In the genomic region with DNA sequence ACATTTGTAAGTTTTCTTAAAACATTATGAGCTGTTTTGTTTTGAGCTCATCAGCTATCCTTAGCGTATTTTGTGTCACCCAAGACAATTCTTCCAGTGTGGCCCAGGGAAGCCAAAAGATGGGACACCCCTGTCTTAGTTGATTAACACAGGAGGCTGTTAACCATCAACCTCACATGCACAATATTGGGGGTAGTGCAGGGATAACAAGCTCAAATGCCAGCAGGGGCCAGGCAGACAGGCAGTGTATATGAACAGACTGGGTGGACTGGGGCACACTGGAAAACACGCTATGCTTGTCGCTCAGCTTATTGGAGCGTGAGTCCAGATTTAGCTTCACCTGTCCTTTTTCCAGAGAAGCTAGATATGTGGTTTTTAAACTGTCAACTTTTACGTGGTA, we compare ENCODE assay signal across 20 cellular contexts. TPM values are rescaled to one million over a fixed set of nuclear protein-coding genes. Genes with fewer than 3 reads are reported as not detected.
DNase-seq lines count a peak whose midpoint lies in the region; ATAC-seq, FAIRE-seq and TF ChIP-seq lines count a peak whose summit lies in the region.
"Had no signal": no experiment of that assay in that cellular context is flagged by ENCODE, and none has a peak within 500 bp of the region (broad histone marks: within the 10 kb centered on the region; RNA-seq: fewer than 3 reads in every experiment).

No MANE protein-coding gene starts in this region.

- no peak for ATAC-seq in stimulated activated naive CD8-positive, alpha-beta T cell treated with anti-CD3 and anti-CD28 coated beads, Interleukin-15, amount 100 ng/mL, for 72 hours
- ATAC-seq in GM12878, result peak; percentile 37; the same call in 2 of the 3 replicates
- ATAC-seq in mucosa of descending colon, result peak; percentile 9
- peak; percentile 14 for ATAC-seq in upper lobe of right lung
- no peak for ATAC-seq in HG03108 (IDR thresholded peaks at IDR 0.05; ENCODE audit: unreplicated experiment)
- ATAC-seq in HG03565 (IDR thresholded peaks at IDR 0.05; ENCODE audit: unreplicated experiment), result no peak

- H3K27me3 ChIP-seq in GM12878 (replicated peaks in 1 of 2; ENCODE audit: control insufficient read depth in 2 of 2, insufficient read depth in 2 of 2, low read length in 1 of 2) (no peaks in the 10 kb centered on the region), upper lobe of right lung (no peaks in the 10 kb centered on the region)
- H3K27me3 ChIP-seq: brain microvascular endothelial cell had no signal

- peak overlapping the region; percentile 49 for H3K27ac Mint-ChIP-seq in stimulated activated naive CD8-positive, alpha-beta T cell treated with anti-CD3 and anti-CD28 coated beads, Interleukin-15, Interleukin-2, amounts not matched to agents 100 ng/mL and 50 ng/mL, for 24 hours
- H3K27ac Mint-ChIP-seq in stimulated activated naive CD8-positive, alpha-beta T cell treated with anti-CD3 and anti-CD28 coated beads, Interleukin-15, amount 100 ng/mL, for 72 hours, result no peak overlapping the region
- H3K27ac Mint-ChIP-seq: dendritic cell treated with granulocyte-macrophage colony-stimulating factor and Interleukin-4, amounts not matched to agents 40 ng/mL and 50 ng/mL, for 4 days; HFFc6 had no signal

- DNase-seq in stimulated activated naive CD8-positive, alpha-beta T cell treated with anti-CD3 and anti-CD28 coated beads, Interleukin-15, amount 100 ng/mL, for 72 hours, result no peak
- DNase-seq in GM12878 (ENCODE audit: low read depth, low spot score) (no peak), mucosa of descending colon (no peak), upper lobe of right lung (no peak)
- DNase-seq in effector CD4-positive, alpha-beta T cell, result no peak
- DNase-seq: activated CD4-positive, alpha-beta T cell treated with anti-CD3 and anti-CD28 coated beads for 4 hours; activated naive CD4-positive, alpha-beta T cell treated with Interleukin-2 at 50 U/mL for 16 hours; CD4-positive, CD25-positive, alpha-beta regulatory T cell; HFFc6; NCI-H1048; NCI-H2081 treated with DMSO at 0.1 percent for 48 hours; NK-92 treated with Interleukin-12 subunit alpha and Interleukin-12 subunit beta, amount 100 ng/mL, for 24 hours; nucleus accumbens had no signal

- RAD21 ChIA-PET in GM12878 (lab: Charles Lee; ENCODE audit: unreplicated experiment), result interaction anchor here (0.9 to 2.1 kb wide), 3 partner anchors 14 to 47 kb away, joined by 3 to 7 read pairs (median 5); no protein-coding TSS in a partner anchor

- no TSS peak for BruUV-seq in GM12878 (replicated peaks; lab: Mats Ljungman, UMichigan)

- H2AFZ ChIP-seq in GM12878 (ENCODE audit: control insufficient read depth, low read depth, low read length), result no peak overlapping the region

- TF ChIP-seq CTCF in GM12878 (IDR thresholded peaks at IDR 0.05 in 2 of 3, conservative IDR thresholded peaks at IDR 0.05 in 1 of 3; ENCODE audit: control insufficient read depth in 2 of 3, extremely low read depth in 1 of 3, insufficient read depth in 1 of 3, low read depth in 3 of 3, low read length in 3 of 3), result no peak
- TF ChIP-seq CTCF in mucosa of descending colon (IDR thresholded peaks at IDR 0.05), result no peak
- TF ChIP-seq CTCF in upper lobe of right lung (IDR thresholded peaks at IDR 0.05), result no peak

- H3K27ac ChIP-seq in GM12878 (ENCODE audit: control insufficient read depth, insufficient read depth), result peak overlapping the region; percentile 32; the same call in 1 of the 2 replicates
- H3K27ac ChIP-seq in upper lobe of right lung, result no peak overlapping the region
- H3K27ac ChIP-seq: brain microvascular endothelial cell, KMS-11 had no signal

- in situ Hi-C loops in GM12878 (cut with MboI), result no loop called here

- H3K9me3 Mint-ChIP-seq in stimulated activated naive CD8-positive, alpha-beta T cell treated with anti-CD3 and anti-CD28 coated beads, Interleukin-15, Interleukin-2, amounts not matched to agents 100 ng/mL and 50 ng/mL, for 24 hours, result no peaks in the 10 kb centered on the region
- H3K9me3 Mint-ChIP-seq in stimulated activated naive CD8-positive, alpha-beta T cell treated with anti-CD3 and anti-CD28 coated beads, Interleukin-15, amount 100 ng/mL, for 72 hours, result peaks cover 0 to 3% of the 10 kb centered on the region in 2 donors
- H3K9me3 Mint-ChIP-seq: CD4-positive, CD25-positive, alpha-beta regulatory T cell; dendritic cell treated with granulocyte-macrophage colony-stimulating factor and Interleukin-4, amounts not matched to agents 40 ng/mL and 50 ng/mL, for 4 days; HFFc6 had no signal

- H3K4me1 Mint-ChIP-seq in stimulated activated naive CD8-positive, alpha-beta T cell treated with anti-CD3 and anti-CD28 coated beads, Interleukin-15, Interleukin-2, amounts not matched to agents 100 ng/mL and 50 ng/mL, for 24 hours (ENCODE audit: low read depth), result peaks cover 23% of the 10 kb centered on the region
- peaks cover 11% of the 10 kb centered on the region for H3K4me1 Mint-ChIP-seq in stimulated activated naive CD8-positive, alpha-beta T cell treated with anti-CD3 and anti-CD28 coated beads, Interleukin-15, amount 100 ng/mL, for 72 hours

- CTCF ChIA-PET in GM12878 (lab: Yijun Ruan, JAX), result interaction anchor here (0.8 to 4.5 kb wide), 14 partner anchors 10 to 659 kb away, joined by 3 to 36 read pairs (median 5); a partner anchor contains a TSS

- SMC1A ChIA-PET in GM12878 (lab: Charles Lee; ENCODE audit: uncharacterized antibody, unreplicated experiment), result interaction anchor here (0.6 to 2.3 kb wide), 15 partner anchors 10 to 475 kb away, joined by 3 to 11 read pairs (median 5); a partner anchor contains a TSS

- no peaks in the 10 kb centered on the region for H3K27me3 Mint-ChIP-seq in stimulated activated naive CD8-positive, alpha-beta T cell treated with anti-CD3 and anti-CD28 coated beads, Interleukin-15, Interleukin-2, amounts not matched to agents 100 ng/mL and 50 ng/mL, for 24 hours
- no peaks in the 10 kb centered on the region for H3K27me3 Mint-ChIP-seq in stimulated activated naive CD8-positive, alpha-beta T cell treated with anti-CD3 and anti-CD28 coated beads, Interleukin-15, amount 100 ng/mL, for 72 hours
- H3K27me3 Mint-ChIP-seq: CD4-positive, CD25-positive, alpha-beta regulatory T cell; dendritic cell treated with granulocyte-macrophage colony-stimulating factor and Interleukin-4, amounts not matched to agents 40 ng/mL and 50 ng/mL, for 4 days had no signal

- no peak for FAIRE-seq in GM12878 (lab: Jason Lieb, UNC)
- FAIRE-seq: TTC549 had no signal

- no peak overlapping the region for H3K4me3 Mint-ChIP-seq in stimulated activated naive CD8-positive, alpha-beta T cell treated with anti-CD3 and anti-CD28 coated beads, Interleukin-15, Interleukin-2, amounts not matched to agents 100 ng/mL and 50 ng/mL, for 24 hours
- no peak overlapping the region for H3K4me3 Mint-ChIP-seq in stimulated activated naive CD8-positive, alpha-beta T cell treated with anti-CD3 and anti-CD28 coated beads, Interleukin-15, amount 100 ng/mL, for 72 hours
- H3K4me3 Mint-ChIP-seq: CD4-positive, CD25-positive, alpha-beta regulatory T cell; dendritic cell treated with granulocyte-macrophage colony-stimulating factor and Interleukin-4, amounts not matched to agents 40 ng/mL and 50 ng/mL, for 4 days; HFFc6 had no signal

- TF ChIP-seq POLR2A in GM12878 (IDR thresholded peaks at IDR 0.05; ENCODE audit: low read depth, low read length), result peak; percentile 40; the same call in 1 of the 2 replicates

- H3K36me3 ChIP-seq in GM12878 (ENCODE audit: control insufficient read depth in 2 of 2, insufficient read depth in 2 of 2, low read length in 1 of 2), result peaks cover 11 to 40% of the 10 kb centered on the region in 2 experiments
- H3K36me3 ChIP-seq in mucosa of descending colon (ENCODE audit: low read depth), result peaks cover 23% of the 10 kb centered on the region
- peaks cover 100% of the 10 kb centered on the region for H3K36me3 ChIP-seq in upper lobe of right lung

- no peak overlapping the region for H3K9ac ChIP-seq in GM12878 (ENCODE audit: control insufficient read depth, insufficient read depth, low read length)
- H3K9ac ChIP-seq: KMS-11 had no signal

- H3K36me3 Mint-ChIP-seq in stimulated activated naive CD8-positive, alpha-beta T cell treated with anti-CD3 and anti-CD28 coated beads, Interleukin-15, Interleukin-2, amounts not matched to agents 100 ng/mL and 50 ng/mL, for 24 hours (ENCODE audit: low read depth), result peaks cover 51% of the 10 kb centered on the region

- H3K4me1 ChIP-seq in GM12878 (ENCODE audit: control insufficient read depth, insufficient read depth, low read length) (peaks cover 6% of the 10 kb centered on the region), mucosa of descending colon (ENCODE audit: low read depth) (no peaks in the 10 kb centered on the region), upper lobe of right lung (no peaks in the 10 kb centered on the region)

- 0 out of 2 replicates have a peak overlapping the region, but pooled peaks have one; percentile 18 for H3K4me2 ChIP-seq in GM12878 (ENCODE audit: control insufficient read depth, insufficient read depth)
- H3K4me2 ChIP-seq: KMS-11 had no signal

- H3K9me3 ChIP-seq in GM12878 (replicated peaks; ENCODE audit: control insufficient read depth, insufficient read depth, low read length) (no peaks in the 10 kb centered on the region), mucosa of descending colon (no peaks in the 10 kb centered on the region), upper lobe of right lung (no peaks in the 10 kb centered on the region)

- H4K20me1 ChIP-seq in GM12878 (ENCODE audit: control insufficient read depth, insufficient read depth), result no peaks in the 10 kb centered on the region

- intact Hi-C loops in GM12878 (cut with micrococcal nuclease; ENCODE audit: unreplicated experiment), result no loop called here
- intact Hi-C loops in mucosa of descending colon (cut with DNase I, micrococcal nuclease), result no loop called here
- intact Hi-C loops in upper lobe of right lung (cut with DNase I), result no loop called here

- no peak for TF ChIP-seq EP300 in GM12878 (IDR thresholded peaks at IDR 0.05; ENCODE audit: borderline replicate concordance in 1 of 2, control insufficient read depth in 1 of 2, low read depth in 2 of 2, low read length in 2 of 2)

- H3K4me3 ChIP-seq in GM12878, result no peak overlapping the region
- no peak overlapping the region for H3K4me3 ChIP-seq in mucosa of descending colon
- H3K4me3 ChIP-seq in upper lobe of right lung, result no peak overlapping the region

- TF ChIP-seq RAD21 in GM12878 (IDR thresholded peaks at IDR 0.05; ENCODE audit: insufficient read depth, low read depth, low read length), result no peak

- WGBS in GM12878 (ENCODE audit: insufficient coverage, insufficient replicate concordance, low lambda C conversion rate, missing lambda C conversion rate), result 52% methylated on average over 5 of the region's 5 CpGs

- POLR2A ChIA-PET in GM12878 (lab: Charles Lee), result interaction anchor here (0.8 kb wide), 1 partner anchor 16 kb away, joined by 3 read pairs; no protein-coding TSS in a partner anchor

- H3K79me2 ChIP-seq in GM12878 (ENCODE audit: control insufficient read depth, insufficient read depth, low read length), result no peaks in the 10 kb centered on the region

RNA-seq across cellular contexts. Expression of a gene that starts 14.8 kb away (rescaled TPM):
- total RNA-seq in GM12878 (2013; cell fraction: nucleolus; rRNA removed), result 103 and 104 TPM in 2 replicates
- total RNA-seq in GM12878 (2014; rRNA removed) (107 and 108 TPM in 2 replicates), GM12878 (2014; rRNA removed; fragmentation: Illumina TruSeq; extraction: Trizol) (112 and 123 TPM in 2 replicates), GM12878 (2021) (89.4 and 91.5 TPM in 2 replicates), mucosa of descending colon (10 to 100 TPM; 39.1 to 61.8 (median 57.5) TPM), upper lobe of right lung (52.2 TPM)
- polyA plus RNA-seq in GM12878 (2011; ENCODE audit: low read depth), result 40.4 TPM
- polyA plus RNA-seq in GM12878 (2011; rRNA removed) (68.7 and 79.2 TPM in 2 replicates), GM12878 (2014; fragmentation: Illumina TruSeq; extraction: Trizol) (106 and 119 TPM in 2 replicates), GM12878 (2014; fragmentation: Nextera tagmentation; extraction: Ambion mirVana) (100 to 1,000 TPM in 1 of 2 experiments, 10 to 100 TPM in 1; 84.3 to 124 TPM), GM12878 (2014; rRNA removed) (101 and 105 TPM in 2 replicates), GM12878 (2016; fragmentation: Nextera tagmentation; extraction: Ambion mirVana) (100 to 1,000 TPM; 196 to 199 TPM)
- polyA plus RNA-seq in GM12878 (2011; cell fraction: cytosol; rRNA removed), result 35.8 and 50.6 TPM in 2 replicates
- polyA plus RNA-seq in GM12878 (2011; cell fraction: nucleus; rRNA removed), result 64.6 and 78.6 TPM in 2 replicates
- polyA plus RNA-seq in GM12878 (2012), result 70.4 and 92.1 TPM in 2 replicates
- 39.0 and 53.7 TPM in 2 replicates for polyA minus RNA-seq in GM12878 (2011; rRNA and poly(A)+ RNA removed)
- 18.6 and 21.1 TPM in 2 replicates for polyA minus RNA-seq in GM12878 (2011; cell fraction: cytosol; rRNA and poly(A)+ RNA removed)
- polyA minus RNA-seq in GM12878 (2011; cell fraction: nucleus; rRNA and poly(A)+ RNA removed), result 51.1 and 84.2 TPM in 2 replicates

Comparison
In these comparisons a context has a peak if more than half of its experiments do, and no peak if none do; other contexts are left out.
1. ATAC-seq: peak in GM12878 (single experiment), mucosa of descending colon (single experiment) and upper lobe of right lung (single experiment); none in stimulated activated naive CD8-positive, alpha-beta T cell treated with anti-CD3 and anti-CD28 coated beads, Interleukin-15, amount 100 ng/mL, for 72 hours (single experiment), HG03108 (single experiment) and HG03565 (single experiment).